Comparison of ENCODE assay signal across 1 cellular context in genomic region chr5:78757269-78758053, GRCh38.
TF ChIP-seq lines count a peak whose summit lies in the region.

No MANE protein-coding gene starts in this region.

TF ChIP-seq in GM12878, 131 proteins besides CTCF, POLR2A, EP300 and RAD21 (continued from another document and continues in another):
- TF ChIP-seq CEBPZ (IDR thresholded peaks at IDR 0.05; ENCODE audit: low read depth, low read length) (no peak), NFYA (IDR thresholded peaks at IDR 0.05; ENCODE audit: borderline replicate concordance, low read depth, low read length) (no peak), SIN3A (IDR thresholded peaks at IDR 0.05; ENCODE audit: low read depth, low read length) (no peak), ZNF687 (IDR thresholded peaks at IDR 0.05) (peak; percentile 59), BMI1 (IDR thresholded peaks at IDR 0.05; ENCODE audit: borderline replicate concordance) (no peak), SMAD1 (IDR thresholded peaks at IDR 0.05; ENCODE audit: low read depth, partially characterized antibody) (no peak), CBX5 (IDR thresholded peaks at IDR 0.05; ENCODE audit: low read depth) (no peak), BACH1 (IDR thresholded peaks at IDR 0.05; ENCODE audit: borderline replicate concordance) (peak; percentile 73; the same call in 1 of the 2 replicates), RAD51 (IDR thresholded peaks at IDR 0.05) (no peak; the same call in 1 of the 2 replicates), SP1 (IDR thresholded peaks at IDR 0.05; ENCODE audit: low read depth, low read length) (no peak), HDGF (IDR thresholded peaks at IDR 0.05) (0 out of 2 replicates have a peak, but pooled peaks have one; percentile 35), ZNF274 (IDR thresholded peaks at IDR 0.05; ENCODE audit: insufficient read depth, insufficient read length) (no peak), MEF2A (IDR thresholded peaks at IDR 0.05; ENCODE audit: insufficient read depth, low read depth, low read length) (no peak), RELA (IDR thresholded peaks at IDR 0.05; ENCODE audit: borderline replicate concordance, partially characterized antibody) (no peak), POLR2AphosphoS5 (IDR thresholded peaks at IDR 0.05; ENCODE audit: low read length) (peak; percentile 49; the same call in 1 of the 2 replicates), BCL3 (IDR thresholded peaks at IDR 0.05; ENCODE audit: borderline replicate concordance, insufficient read depth, low read depth, low read length, poor library complexity, severe bottlenecking) (no peak), PBX3 (IDR thresholded peaks at IDR 0.05; ENCODE audit: insufficient replicate concordance, low read depth, low read length) (no peak), MLLT1 (IDR thresholded peaks at IDR 0.05) (no peak), MYB (IDR thresholded peaks at IDR 0.05; ENCODE audit: borderline replicate concordance, low read depth, low read length) (no peak), SRF (IDR thresholded peaks at IDR 0.05; ENCODE audit: low read depth in 2 of 2, low read length in 2 of 2) (no peak), NR2F1 (conservative IDR thresholded peaks at IDR 0.05) (peak; percentile 61), CHD2 (IDR thresholded peaks at IDR 0.05; ENCODE audit: borderline replicate concordance, low read depth, low read length) (no peak), CBFB (IDR thresholded peaks at IDR 0.05; ENCODE audit: low read depth) (no peak), ZNF592 (IDR thresholded peaks at IDR 0.05) (0 out of 2 replicates have a peak, but pooled peaks have one; percentile 3), TARDBP (IDR thresholded peaks at IDR 0.05; ENCODE audit: borderline replicate concordance) (no peak), ZBTB33 (IDR thresholded peaks at IDR 0.05) (no peak), IKZF2 (IDR thresholded peaks at IDR 0.05) (peak; percentile 79 to 88), NRF1 (conservative IDR thresholded peaks at IDR 0.05; ENCODE audit: low read depth, low read length) (no peak), TAF1 (IDR thresholded peaks at IDR 0.05; ENCODE audit: borderline replicate concordance, low read depth, low read length) (no peak), MXI1 (IDR thresholded peaks at IDR 0.05; ENCODE audit: low read depth, low read length) (no peak; the same call in 1 of the 2 replicates), SUZ12 (IDR thresholded peaks at IDR 0.05; ENCODE audit: unreplicated experiment) (no peak), CUX1 (IDR thresholded peaks at IDR 0.05; ENCODE audit: insufficient replicate concordance, low read depth, low read length) (no peak), MEF2B (IDR thresholded peaks at IDR 0.05; ENCODE audit: partially characterized antibody, poor library complexity, severe bottlenecking) (peak; percentile 82), NR2C1 (IDR thresholded peaks at IDR 0.05) (no peak), YY1 (IDR thresholded peaks at IDR 0.05; ENCODE audit: low read depth, low read length) (no peak)
